In genomic region chr7:36961097-36961496, GRCh38 we compare ENCODE assay signal across 18 cellular contexts.
DNase-seq lines count a peak whose midpoint lies in the region; ATAC-seq and TF ChIP-seq lines count a peak whose summit lies in the region.
"Had no signal": no experiment of that assay in that cellular context is flagged by ENCODE, and none has a peak within 500 bp of the region (broad histone marks: within the 10 kb centered on the region; RNA-seq: fewer than 3 reads in every experiment).

No MANE protein-coding gene starts in this region.

- ATAC-seq in activated T-cell treated with anti-CD3 and anti-CD28 coated beads, Interleukin-2, amount 50 U/mL, for 72 hours (replicated peaks in 1 of 2) = peak; percentile 51 to 56
- peak; percentile 61 for ATAC-seq in stimulated activated naive CD8-positive, alpha-beta T cell treated with anti-CD3 and anti-CD28 coated beads, Interleukin-15, Interleukin-2, amounts not matched to agents 100 U/mL and 50 U/mL, for 24 hours
- ATAC-seq in HG03139 (IDR thresholded peaks at IDR 0.05; ENCODE audit: unreplicated experiment) = no peak
- ATAC-seq in omental fat pad (ENCODE audit: low FRiP score) = no peak
- ATAC-seq: left cardiac atrium had no signal

- H3K36me3 Mint-ChIP-seq in activated T-cell treated with anti-CD3 and anti-CD28 coated beads, Interleukin-2, amount 50 U/mL, for 72 hours (ENCODE audit: insufficient read depth in 2 of 2) = peaks cover 6 to 10% of the 10 kb centered on the region in 2 donors
- H3K36me3 Mint-ChIP-seq in neural crest cell (ENCODE audit: low read depth) = peaks cover 2% of the 10 kb centered on the region

- no peaks in the 10 kb centered on the region for H3K27me3 Mint-ChIP-seq in activated T-cell treated with anti-CD3 and anti-CD28 coated beads, Interleukin-2, amount 50 U/mL, for 72 hours (ENCODE audit: low read depth)
- no peaks in the 10 kb centered on the region for H3K27me3 Mint-ChIP-seq in neural crest cell (ENCODE audit: low read depth)
- H3K27me3 Mint-ChIP-seq: memory B cell had no signal

- peaks cover 0 to under 1% of the 10 kb centered on the region in 2 donors for H3K9me3 Mint-ChIP-seq in activated T-cell treated with anti-CD3 and anti-CD28 coated beads, Interleukin-2, amount 50 U/mL, for 72 hours
- no peaks in the 10 kb centered on the region for H3K9me3 Mint-ChIP-seq in neural crest cell
- H3K9me3 Mint-ChIP-seq: memory B cell had no signal

- peaks cover 30% of the 10 kb centered on the region for H3K4me1 Mint-ChIP-seq in activated T-cell treated with anti-CD3 and anti-CD28 coated beads, Interleukin-2, amount 50 U/mL, for 72 hours (ENCODE audit: low read depth)
- peaks cover 22% of the 10 kb centered on the region for H3K4me1 Mint-ChIP-seq in neural crest cell

- peak overlapping the region in 1 of 2 donors; percentile 34 for H3K4me3 Mint-ChIP-seq in activated T-cell treated with anti-CD3 and anti-CD28 coated beads, Interleukin-2, amount 50 U/mL, for 72 hours
- H3K4me3 Mint-ChIP-seq in neural crest cell = no peak overlapping the region
- H3K4me3 Mint-ChIP-seq: memory B cell had no signal

- H3K27ac Mint-ChIP-seq in activated T-cell treated with anti-CD3 and anti-CD28 coated beads, Interleukin-2, amount 50 U/mL, for 72 hours = peak overlapping the region; percentile 8
- H3K27ac Mint-ChIP-seq in neural crest cell (ENCODE audit: unreplicated experiment) = peak overlapping the region; percentile 0

- TF ChIP-seq CTCF in neural crest cell (conservative IDR thresholded peaks at IDR 0.05) = no peak
- TF ChIP-seq CTCF in omental fat pad (IDR thresholded peaks at IDR 0.05) = no peak

- peak; percentile 26 for DNase-seq in activated naive CD4-positive, alpha-beta T cell treated with Interleukin-2 at 50 U/mL for 16 hours
- DNase-seq in activated naive CD4-positive, alpha-beta T cell treated with anti-CD3 and anti-CD28 coated beads, Interleukin-2, amount 50 U/mL, for 16 hours = no peak
- DNase-seq in activated T-cell treated with anti-CD3 and anti-CD28 coated beads, Interleukin-2, amount 50 U/mL, for 72 hours = peak; percentile 14 to 20
- no peak for DNase-seq in neural crest cell (ENCODE audit: low read depth, low spot score)
- peak; percentile 23 for DNase-seq in stimulated activated naive CD8-positive, alpha-beta T cell treated with anti-CD3 and anti-CD28 coated beads, Interleukin-15, Interleukin-2, amounts not matched to agents 100 U/mL and 50 U/mL, for 24 hours
- DNase-seq in omental fat pad (ENCODE audit: low spot score) = no peak
- DNase-seq in NCI-H187 (lab: John Stamatoyannopoulos, UW) = no peak
- DNase-seq: activated CD4-positive, CD25-positive, alpha-beta regulatory T cell; activated CD8-positive, alpha-beta memory T cell treated with anti-CD3 and anti-CD28 coated beads, Interleukin-2, amount 50 U/mL, for 48 hours; DMS 273 treated with DMSO at 0.1 percent for 48 hours; IMR-90; left cardiac atrium; NCI-H524; right lobe of liver; SK-N-SH; transverse colon had no signal

Comparison
In these comparisons a context has a peak if more than half of its experiments do, and no peak if none do; other contexts are left out.
1. DNase-seq: peak in activated naive CD4-positive, alpha-beta T cell treated with Interleukin-2 at 50 U/mL for 16 hours (single experiment), activated T-cell treated with anti-CD3 and anti-CD28 coated beads, Interleukin-2, amount 50 U/mL, for 72 hours (2 of 2) and stimulated activated naive CD8-positive, alpha-beta T cell treated with anti-CD3 and anti-CD28 coated beads, Interleukin-15, Interleukin-2, amounts not matched to agents 100 U/mL and 50 U/mL, for 24 hours (single experiment); none in activated naive CD4-positive, alpha-beta T cell treated with anti-CD3 and anti-CD28 coated beads, Interleukin-2, amount 50 U/mL, for 16 hours (single experiment), neural crest cell (single experiment), omental fat pad (single experiment) and NCI-H187 (0 of 2).
2. ATAC-seq: peak in activated T-cell treated with anti-CD3 and anti-CD28 coated beads, Interleukin-2, amount 50 U/mL, for 72 hours (2 of 2) and stimulated activated naive CD8-positive, alpha-beta T cell treated with anti-CD3 and anti-CD28 coated beads, Interleukin-15, Interleukin-2, amounts not matched to agents 100 U/mL and 50 U/mL, for 24 hours (single experiment); none in HG03139 (single experiment) and omental fat pad (single experiment).